In the genomic region with DNA sequence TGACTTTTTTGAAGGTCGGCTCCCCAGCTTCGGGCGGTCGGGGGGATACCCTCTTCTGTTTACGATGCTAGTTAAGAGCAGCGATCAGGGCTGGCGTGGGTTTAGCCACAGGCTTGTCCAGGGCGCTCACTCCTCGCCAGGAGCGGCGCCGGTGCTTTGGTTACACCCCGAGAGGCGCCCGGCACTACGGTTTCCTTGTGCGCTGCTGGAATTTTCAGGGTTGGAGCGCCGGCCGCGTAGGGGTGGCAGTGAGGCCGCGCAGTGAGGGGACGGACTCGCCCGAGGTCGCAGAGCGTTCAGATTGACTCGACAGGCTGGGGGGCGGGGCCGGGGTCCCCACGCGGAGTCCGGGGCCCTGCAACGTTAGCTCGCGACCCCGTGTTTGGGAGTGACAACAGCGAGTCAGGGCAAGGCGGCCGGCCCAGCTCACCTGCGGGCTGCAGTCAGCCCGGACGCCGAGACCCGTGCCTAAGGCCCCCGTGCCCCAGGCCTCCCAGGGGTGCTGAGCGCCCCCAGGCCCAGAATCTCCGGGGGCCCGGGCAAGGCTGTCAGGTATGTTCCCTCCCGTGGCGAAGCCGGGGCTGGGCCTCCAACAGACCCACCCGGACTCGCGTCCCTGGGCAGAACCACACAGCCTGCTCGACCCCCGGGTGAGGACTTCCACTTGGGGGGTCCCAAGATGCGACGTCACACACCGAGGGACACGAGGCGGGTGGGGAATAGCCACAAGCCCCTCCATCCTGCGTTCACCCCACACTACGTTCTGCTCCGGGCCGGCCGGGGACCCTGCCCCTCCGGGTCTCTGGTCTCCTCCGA, we compare ENCODE assay signal across 7 cellular contexts. TPM values are rescaled to one million over a fixed set of nuclear protein-coding genes. Genes with fewer than 3 reads are reported as not detected.
A peak's percentile ranks its signal among the peaks of the same experiment; 100 is the strongest.
DNase-seq lines count a peak whose midpoint lies in the region; ATAC-seq and TF ChIP-seq lines count a peak whose summit lies in the region.

No MANE protein-coding gene starts in this region.

- peaks cover 38% of the 10 kb centered on the region for H3K36me3 Mint-ChIP-seq in activated CD4-positive, alpha-beta T cell treated with anti-CD3 and anti-CD28 coated beads, Interleukin-2, amount 10 ng/mL, durations not matched to agents 24 days and 14 days (ENCODE audit: low read depth)
- H3K36me3 Mint-ChIP-seq in effector memory CD8-positive, alpha-beta T cell (ENCODE audit: insufficient read depth) = peaks cover 58% of the 10 kb centered on the region

- peak overlapping the region; percentile 76; the same call in 1 of the 2 replicates for H3K4me3 ChIP-seq in GM08714 (ENCODE audit: low read length)
- H3K4me3 ChIP-seq in MM.1S (ENCODE audit: low read length) = peak overlapping the region; percentile 76

- 0 out of 2 replicates have a peak, but pooled peaks have one; percentile 3 for TF ChIP-seq CTCF in MM.1S (IDR thresholded peaks at IDR 0.05; ENCODE audit: low read length)

- DNase-seq in MM.1S (peak; percentile 45), lung microvascular endothelial cell (ENCODE audit: low read depth in 2 of 2) (peak; percentile 76 to 82)
- DNase-seq in activated CD4-positive, alpha-beta T cell treated with anti-CD3 and anti-CD28 coated beads, Interleukin-2, amount 10 ng/mL, durations not matched to agents 24 days and 14 days = peak; percentile 84
- DNase-seq in effector memory CD8-positive, alpha-beta T cell = peak in 2 of 3 experiments; percentile 13 to 18
- DNase-seq in stimulated activated naive CD8-positive, alpha-beta T cell treated with anti-CD3 and anti-CD28 coated beads, Interleukin-15, amount 100 ng/mL, for 72 hours = peak; percentile 69 to 72

- no peaks in the 10 kb centered on the region for H3K9me2 ChIP-seq in MM.1S (replicated peaks; ENCODE audit: insufficient read depth, low read length)

- H3K4me1 ChIP-seq in MM.1S (ENCODE audit: low read length) = peaks cover 28% of the 10 kb centered on the region

- H3K9me3 ChIP-seq in MM.1S (replicated peaks; ENCODE audit: insufficient read depth, low read length) = no peaks in the 10 kb centered on the region

- peak overlapping the region; percentile 93 for H3K27ac Mint-ChIP-seq in activated CD4-positive, alpha-beta T cell treated with anti-CD3 and anti-CD28 coated beads, Interleukin-2, amount 10 ng/mL, durations not matched to agents 24 days and 14 days
- H3K27ac Mint-ChIP-seq in effector memory CD8-positive, alpha-beta T cell = peak overlapping the region; percentile 90 to 93
- peak overlapping the region; percentile 92 to 95 for H3K27ac Mint-ChIP-seq in stimulated activated naive CD8-positive, alpha-beta T cell treated with anti-CD3 and anti-CD28 coated beads, Interleukin-15, amount 100 ng/mL, for 72 hours

- peak overlapping the region; percentile 93 for H3K4me2 ChIP-seq in MM.1S (ENCODE audit: low read depth, low read length)

- intact Hi-C loops in activated CD4-positive, alpha-beta T cell treated with anti-CD3 and anti-CD28 coated beads, Interleukin-2, amount 10 ng/mL, durations not matched to agents 24 days and 14 days (cut with micrococcal nuclease) = loop anchor here (2.0 to 5.0 kb wide), 3 partner anchors 29 to 358 kb away; partner anchors contain the start of genes ARHGDIA and FAAP100

- H3K27me3 ChIP-seq in MM.1S (replicated peaks; ENCODE audit: insufficient read depth, low read length) = no peaks in the 10 kb centered on the region

- H3K4me3 Mint-ChIP-seq in activated CD4-positive, alpha-beta T cell treated with anti-CD3 and anti-CD28 coated beads, Interleukin-2, amount 10 ng/mL, durations not matched to agents 24 days and 14 days = peak overlapping the region; percentile 90
- H3K4me3 Mint-ChIP-seq in effector memory CD8-positive, alpha-beta T cell = peak overlapping the region; percentile 90 to 94
- peak overlapping the region; percentile 95 to 98 for H3K4me3 Mint-ChIP-seq in stimulated activated naive CD8-positive, alpha-beta T cell treated with anti-CD3 and anti-CD28 coated beads, Interleukin-15, amount 100 ng/mL, for 72 hours

- H4K20me1 ChIP-seq in MM.1S (ENCODE audit: insufficient read depth, low read length) = peaks cover 30% of the 10 kb centered on the region

- H3K36me3 ChIP-seq in MM.1S (replicated peaks; ENCODE audit: insufficient read depth, low read length) = peaks cover 17% of the 10 kb centered on the region

- H3K4me1 Mint-ChIP-seq in activated CD4-positive, alpha-beta T cell treated with anti-CD3 and anti-CD28 coated beads, Interleukin-2, amount 10 ng/mL, durations not matched to agents 24 days and 14 days = peaks cover 33% of the 10 kb centered on the region
- H3K4me1 Mint-ChIP-seq in effector memory CD8-positive, alpha-beta T cell (ENCODE audit: low read depth in 2 of 2) = peaks cover 55 to 60% of the 10 kb centered on the region in 2 donors
- H3K4me1 Mint-ChIP-seq in stimulated activated naive CD8-positive, alpha-beta T cell treated with anti-CD3 and anti-CD28 coated beads, Interleukin-15, amount 100 ng/mL, for 72 hours = peaks cover 62% of the 10 kb centered on the region

- peaks cover 34% of the 10 kb centered on the region for H3K79me2 ChIP-seq in MM.1S (ENCODE audit: low read length)

- H3K27ac ChIP-seq in MM.1S (ENCODE audit: low read length) = peak overlapping the region; percentile 69; the same call in 1 of the 2 replicates

- H3K9ac ChIP-seq in MM.1S (ENCODE audit: low read length) = peak overlapping the region; percentile 75

- no peak for ATAC-seq in effector memory CD8-positive, alpha-beta T cell (replicated peaks)
- ATAC-seq in stimulated activated naive CD8-positive, alpha-beta T cell treated with anti-CD3 and anti-CD28 coated beads, Interleukin-15, amount 100 ng/mL, for 72 hours = peak; percentile 7
- no peak for ATAC-seq in GM21447 (IDR thresholded peaks at IDR 0.05; ENCODE audit: unreplicated experiment)

- H2AFZ ChIP-seq in MM.1S (ENCODE audit: low read length) = peak overlapping the region; percentile 70

- peaks cover 2% of the 10 kb centered on the region for H3K27me3 Mint-ChIP-seq in activated CD4-positive, alpha-beta T cell treated with anti-CD3 and anti-CD28 coated beads, Interleukin-2, amount 10 ng/mL, durations not matched to agents 24 days and 14 days
- no peaks in the 10 kb centered on the region for H3K27me3 Mint-ChIP-seq in effector memory CD8-positive, alpha-beta T cell
- H3K27me3 Mint-ChIP-seq in stimulated activated naive CD8-positive, alpha-beta T cell treated with anti-CD3 and anti-CD28 coated beads, Interleukin-15, amount 100 ng/mL, for 72 hours = no peaks in the 10 kb centered on the region

- H3F3A ChIP-seq in MM.1S (ENCODE audit: insufficient read depth, low read length) = peaks cover 67% of the 10 kb centered on the region

- no peaks in the 10 kb centered on the region for H3K9me3 Mint-ChIP-seq in activated CD4-positive, alpha-beta T cell treated with anti-CD3 and anti-CD28 coated beads, Interleukin-2, amount 10 ng/mL, durations not matched to agents 24 days and 14 days
- no peaks in the 10 kb centered on the region for H3K9me3 Mint-ChIP-seq in effector memory CD8-positive, alpha-beta T cell
- H3K9me3 Mint-ChIP-seq in stimulated activated naive CD8-positive, alpha-beta T cell treated with anti-CD3 and anti-CD28 coated beads, Interleukin-15, amount 100 ng/mL, for 72 hours = no peaks in the 10 kb centered on the region

RNA-seq across cellular contexts. Expression of gene ACTG1, which starts 1.3 kb away (rescaled TPM):
- 3,353 and 3,420 TPM in 2 replicates for total RNA-seq in activated CD4-positive, alpha-beta T cell treated with anti-CD3 and anti-CD28 coated beads, Interleukin-2, amount 10 ng/mL, durations not matched to agents 24 days and 14 days
- total RNA-seq in lung microvascular endothelial cell = 3,444 and 5,949 TPM in 2 replicates

RNA-seq across cellular contexts. Expression of gene FSCN2, which starts 14.3 kb away (rescaled TPM):
- total RNA-seq in activated CD4-positive, alpha-beta T cell treated with anti-CD3 and anti-CD28 coated beads, Interleukin-2, amount 10 ng/mL, durations not matched to agents 24 days and 14 days = 0.26 and 0.51 TPM in 2 replicates
- total RNA-seq in lung microvascular endothelial cell = 0.20 and 0.44 TPM in 2 replicates

RNA-seq across cellular contexts. Expression of gene FAAP100, which starts 38.3 kb away (rescaled TPM):
- 72.2 and 76.5 TPM in 2 replicates for total RNA-seq in activated CD4-positive, alpha-beta T cell treated with anti-CD3 and anti-CD28 coated beads, Interleukin-2, amount 10 ng/mL, durations not matched to agents 24 days and 14 days
- 10.0 and 13.9 TPM in 2 replicates for total RNA-seq in lung microvascular endothelial cell

Comparison
In these comparisons a context has a peak if more than half of its experiments do, and no peak if none do; other contexts are left out.
1. DNase-seq: peak in every context shown above with its lines; median percentile 84 in activated CD4-positive, alpha-beta T cell treated with anti-CD3 and anti-CD28 coated beads, Interleukin-2, amount 10 ng/mL, durations not matched to agents 24 days and 14 days; 79 in lung microvascular endothelial cell; 70 in stimulated activated naive CD8-positive, alpha-beta T cell treated with anti-CD3 and anti-CD28 coated beads, Interleukin-15, amount 100 ng/mL, for 72 hours; 45 in MM.1S; 16 in effector memory CD8-positive, alpha-beta T cell.